In genomic region chr11:111634981-111635705, GRCh38 we compare ENCODE assay signal across 8 cellular contexts. TPM values are rescaled to one million over a fixed set of nuclear protein-coding genes. Genes with fewer than 3 reads are reported as not detected.
DNase-seq lines count a peak whose midpoint lies in the region; ATAC-seq and TF ChIP-seq lines count a peak whose summit lies in the region.

No MANE protein-coding gene starts in this region.

- ATAC-seq in sciatic nerve = peak; percentile 57
- ATAC-seq in left colon = no peak
- ATAC-seq in stimulated activated memory B cell treated with anti-CD40 and anti-IgM and Interleukin-4, amounts not matched to agents 10 μg/mL and 1 μg/mL and 100 μg/mL, for 72 hours = no peak

- no peak for TF ChIP-seq CTCF in fibroblast of villous mesenchyme (IDR thresholded peaks at IDR 0.05; ENCODE audit: insufficient read depth, low read depth, low read length)

- H3K27me3 Mint-ChIP-seq in stimulated activated memory B cell treated with anti-CD40 and anti-IgM and Interleukin-4, amounts not matched to agents 10 μg/mL and 1 μg/mL and 100 μg/mL, for 72 hours = no peaks in the 10 kb centered on the region

- DNase-seq in H4 (ENCODE audit: low spot score) (peak; percentile 69), astrocyte of the hippocampus (ENCODE audit: low read depth, low spot score) (peak; percentile 50), fibroblast of villous mesenchyme (ENCODE audit: low read depth) (peak; percentile 27), sciatic nerve (ENCODE audit: low spot score) (no peak), NCI-H446 (lab: John Stamatoyannopoulos, UW) (no peak), left colon (no peak)
- DNase-seq in activated naive CD4-positive, alpha-beta T cell (lab: John Stamatoyannopoulos, UW) = no peak

- H3K9me3 Mint-ChIP-seq in stimulated activated memory B cell treated with anti-CD40 and anti-IgM and Interleukin-4, amounts not matched to agents 10 μg/mL and 1 μg/mL and 100 μg/mL, for 72 hours = no peaks in the 10 kb centered on the region

- no peak overlapping the region for H3K4me3 ChIP-seq in fibroblast of villous mesenchyme (ENCODE audit: low read depth, low read length)

- intact Hi-C loops in sciatic nerve (cut with DNase I) = no loop called here
- intact Hi-C loops in left colon (cut with DNase I, micrococcal nuclease) = no loop called here

- peaks cover 28% of the 10 kb centered on the region for H3K4me1 Mint-ChIP-seq in stimulated activated memory B cell treated with anti-CD40 and anti-IgM and Interleukin-4, amounts not matched to agents 10 μg/mL and 1 μg/mL and 100 μg/mL, for 72 hours

- H3K27ac Mint-ChIP-seq in stimulated activated memory B cell treated with anti-CD40 and anti-IgM and Interleukin-4, amounts not matched to agents 10 μg/mL and 1 μg/mL and 100 μg/mL, for 72 hours = no peak overlapping the region

- no peak overlapping the region for H3K4me3 Mint-ChIP-seq in stimulated activated memory B cell treated with anti-CD40 and anti-IgM and Interleukin-4, amounts not matched to agents 10 μg/mL and 1 μg/mL and 100 μg/mL, for 72 hours

- peaks cover 25% of the 10 kb centered on the region for H3K36me3 Mint-ChIP-seq in stimulated activated memory B cell treated with anti-CD40 and anti-IgM and Interleukin-4, amounts not matched to agents 10 μg/mL and 1 μg/mL and 100 μg/mL, for 72 hours

RNA-seq across cellular contexts. Expression of gene SIK2, which starts 32.9 kb away (rescaled TPM):
- total RNA-seq in H4 (2014; rRNA removed; shearing (Covaris generic)) = 7.7 and 8.9 TPM in 2 replicates
- total RNA-seq in fibroblast of villous mesenchyme (8.1 and 16.0 TPM in 2 replicates), sciatic nerve (28.3 TPM), left colon (10 to 100 TPM; 22.9 to 23.8 TPM)

Comparison
In these comparisons a context has a peak if more than half of its experiments do, and no peak if none do; other contexts are left out.
1. DNase-seq: peak in H4 (single experiment), astrocyte of the hippocampus (single experiment) and fibroblast of villous mesenchyme (single experiment); none in sciatic nerve (single experiment), NCI-H446 (0 of 2), activated naive CD4-positive, alpha-beta T cell (0 of 4) and left colon (0 of 2).